Comparison of ENCODE assay signal across 10 cellular contexts in genomic region chr12:78120866-78121590, GRCh38.
DNase-seq lines count a peak whose midpoint lies in the region; ATAC-seq and TF ChIP-seq lines count a peak whose summit lies in the region.
"Had no signal": no experiment of that assay in that cellular context is flagged by ENCODE, and none has a peak within 500 bp of the region (broad histone marks: within the 10 kb centered on the region; RNA-seq: fewer than 3 reads in every experiment).

No MANE protein-coding gene starts in this region.

- CTCF ChIA-PET in CD8-positive, alpha-beta T cell (lab: Charles Lee): no interaction called here

- H2AFZ ChIP-seq in Karpas-422 (ENCODE audit: low read length): no peak overlapping the region

- H3K9ac ChIP-seq in Karpas-422 (ENCODE audit: low read length): no peak overlapping the region

- peaks cover 3% of the 10 kb centered on the region for H3K9me3 Mint-ChIP-seq in CD8-positive, alpha-beta T cell

- H3K4me2 ChIP-seq in Karpas-422 (ENCODE audit: low read depth, low read length, poor library complexity, severe bottlenecking): no peak overlapping the region

- no peaks in the 10 kb centered on the region for H3K9me2 ChIP-seq in Karpas-422 (replicated peaks; ENCODE audit: insufficient read depth, low read length)

- H3K27ac Mint-ChIP-seq in CD8-positive, alpha-beta T cell: no peak overlapping the region

- H3K27ac ChIP-seq in Karpas-422 (ENCODE audit: low read length) (no peak overlapping the region), lower lobe of right lung (no peak overlapping the region)
- H3K27ac ChIP-seq in CD8-positive, alpha-beta T cell (ENCODE audit: low read depth, low read length): no peak overlapping the region
- H3K27ac ChIP-seq: pancreas had no signal

- no peaks in the 10 kb centered on the region for H3K4me1 ChIP-seq in Karpas-422 (ENCODE audit: low read length)
- H3K4me1 ChIP-seq in lower lobe of right lung: no peaks in the 10 kb centered on the region
- H3K4me1 ChIP-seq in CD8-positive, alpha-beta T cell (ENCODE audit: insufficient read depth, low read length): no peaks in the 10 kb centered on the region
- H3K4me1 ChIP-seq: pancreas had no signal

- DNase-seq in DMS153 (lab: John Stamatoyannopoulos, UW) (peak; percentile 24), Karpas-422 (peak; percentile 71), lower lobe of right lung (no peak), SKM-1 (lab: John Stamatoyannopoulos, UW; ENCODE audit: unreplicated experiment) (no peak)
- no peak for DNase-seq in CD8-positive, alpha-beta T cell
- DNase-seq in stimulated activated CD4-positive, alpha-beta T cell treated with anti-CD3 and anti-CD28 coated beads, Interleukin-1b, Interleukin-23, amount 100 ng/mL, for 48 hours: no peak
- no peak for DNase-seq in activated T-cell treated with anti-CD3 and anti-CD28 coated beads, Interleukin-2, amount 50 U/mL, for 48 hours
- DNase-seq: pancreas had no signal

- no peaks in the 10 kb centered on the region for H3K36me3 ChIP-seq in Karpas-422 (ENCODE audit: insufficient read depth, low read length)
- H3K36me3 ChIP-seq in lower lobe of right lung: no peaks in the 10 kb centered on the region
- no peaks in the 10 kb centered on the region for H3K36me3 ChIP-seq in CD8-positive, alpha-beta T cell (ENCODE audit: insufficient read depth, low read length)
- H3K36me3 ChIP-seq: pancreas had no signal

- intact Hi-C loops in lower lobe of right lung (cut with DNase I): no loop called here
- intact Hi-C loops in CD8-positive, alpha-beta T cell (cut with DNase I, micrococcal nuclease): no loop called here

- no peaks in the 10 kb centered on the region for H4K20me1 ChIP-seq in Karpas-422 (ENCODE audit: insufficient read depth, low read depth, low read length)

- H3K4me3 ChIP-seq in Karpas-422 (ENCODE audit: low read length) (no peak overlapping the region), lower lobe of right lung (no peak overlapping the region)
- no peak overlapping the region for H3K4me3 ChIP-seq in CD8-positive, alpha-beta T cell (ENCODE audit: low read depth, low read length)
- H3K4me3 ChIP-seq: pancreas had no signal

- H3K9me3 ChIP-seq in Karpas-422 (ENCODE audit: low read length) (no peaks in the 10 kb centered on the region), lower lobe of right lung (no peaks in the 10 kb centered on the region)
- H3K9me3 ChIP-seq in CD8-positive, alpha-beta T cell (ENCODE audit: low read length): no peaks in the 10 kb centered on the region
- H3K9me3 ChIP-seq: pancreas had no signal

- no peaks in the 10 kb centered on the region for H3K79me2 ChIP-seq in Karpas-422 (ENCODE audit: low read length)

- no peaks in the 10 kb centered on the region for H3K36me3 Mint-ChIP-seq in CD8-positive, alpha-beta T cell

- no peaks in the 10 kb centered on the region for H3K27me3 Mint-ChIP-seq in CD8-positive, alpha-beta T cell (ENCODE audit: low read depth)

- H3K27me3 ChIP-seq in Karpas-422 (ENCODE audit: low read length) (no peaks in the 10 kb centered on the region), lower lobe of right lung (ENCODE audit: low read depth) (no peaks in the 10 kb centered on the region)
- no peaks in the 10 kb centered on the region for H3K27me3 ChIP-seq in CD8-positive, alpha-beta T cell (ENCODE audit: insufficient read depth, low read length)
- H3K27me3 ChIP-seq: pancreas had no signal

- ATAC-seq in SK-N-SH treated with all-trans-retinoic acid at 6 μM for 48 hours (peak; percentile 49; the same call in 2 of the 3 replicates), lower lobe of right lung (no peak)
- ATAC-seq in CD8-positive, alpha-beta T cell: no peak
- ATAC-seq: activated CD4-positive, CD25-positive, alpha-beta regulatory T cell treated with anti-CD3 and anti-CD28 coated beads, Interleukin-2, amount 50 U/mL, for 24 hours had no signal

- no peak overlapping the region for H3K4me3 Mint-ChIP-seq in CD8-positive, alpha-beta T cell

- no peaks in the 10 kb centered on the region for H3K4me1 Mint-ChIP-seq in CD8-positive, alpha-beta T cell (ENCODE audit: low read depth)

- TF ChIP-seq CTCF in lower lobe of right lung (IDR thresholded peaks at IDR 0.05): peak; percentile 21
- no peak for TF ChIP-seq CTCF in CD8-positive, alpha-beta T cell (IDR thresholded peaks at IDR 0.05)

- POLR2A ChIA-PET in CD8-positive, alpha-beta T cell (lab: Charles Lee): no interaction called here

TF ChIP-seq in SK-N-SH treated with all-trans-retinoic acid at 6 μM for 48 hours, 23 proteins besides CTCF, POLR2A, EP300 and RAD21 (continues in another document):
- TF ChIP-seq GLIS3 (CRISPR knock-in tag; IDR thresholded peaks at IDR 0.05): no peak
- no peak for TF ChIP-seq ESRRG (CRISPR knock-in tag; IDR thresholded peaks at IDR 0.05)
- TF ChIP-seq TSHZ2 (CRISPR knock-in tag; IDR thresholded peaks at IDR 0.05): no peak
- no peak for TF ChIP-seq ZNF8 (CRISPR knock-in tag; IDR thresholded peaks at IDR 0.05)
- no peak for TF ChIP-seq BACH2 (CRISPR knock-in tag; IDR thresholded peaks at IDR 0.05; ENCODE audit: borderline replicate concordance)
- no peak for TF ChIP-seq RARB (CRISPR knock-in tag; IDR thresholded peaks at IDR 0.05)
- TF ChIP-seq CREB5 (CRISPR knock-in tag; IDR thresholded peaks at IDR 0.05; ENCODE audit: low read depth): no peak
- TF ChIP-seq SNAI2 (CRISPR knock-in tag; IDR thresholded peaks at IDR 0.05): no peak
- TF ChIP-seq PPARA (CRISPR knock-in tag; IDR thresholded peaks at IDR 0.05; ENCODE audit: borderline replicate concordance): no peak
- no peak for TF ChIP-seq POU6F1 (CRISPR knock-in tag; IDR thresholded peaks at IDR 0.05; ENCODE audit: borderline replicate concordance, low read depth)
- no peak for TF ChIP-seq ZFP30 (CRISPR knock-in tag; IDR thresholded peaks at IDR 0.05)
- no peak for TF ChIP-seq CSRNP3 (CRISPR knock-in tag; IDR thresholded peaks at IDR 0.05)
- no peak for TF ChIP-seq TCF4 (CRISPR knock-in tag; IDR thresholded peaks at IDR 0.05; ENCODE audit: borderline replicate concordance)

Comparison
In these comparisons a context has a peak if more than half of its experiments do, and no peak if none do; other contexts are left out.
1. DNase-seq: peak in DMS153 (single experiment) and Karpas-422 (single experiment); none in lower lobe of right lung (single experiment), SKM-1 (single experiment), CD8-positive, alpha-beta T cell (0 of 7), stimulated activated CD4-positive, alpha-beta T cell treated with anti-CD3 and anti-CD28 coated beads, Interleukin-1b, Interleukin-23, amount 100 ng/mL, for 48 hours (single experiment) and activated T-cell treated with anti-CD3 and anti-CD28 coated beads, Interleukin-2, amount 50 U/mL, for 48 hours (0 of 2).